Comparison of ENCODE assay signal across 15 cellular contexts in the genomic region with DNA sequence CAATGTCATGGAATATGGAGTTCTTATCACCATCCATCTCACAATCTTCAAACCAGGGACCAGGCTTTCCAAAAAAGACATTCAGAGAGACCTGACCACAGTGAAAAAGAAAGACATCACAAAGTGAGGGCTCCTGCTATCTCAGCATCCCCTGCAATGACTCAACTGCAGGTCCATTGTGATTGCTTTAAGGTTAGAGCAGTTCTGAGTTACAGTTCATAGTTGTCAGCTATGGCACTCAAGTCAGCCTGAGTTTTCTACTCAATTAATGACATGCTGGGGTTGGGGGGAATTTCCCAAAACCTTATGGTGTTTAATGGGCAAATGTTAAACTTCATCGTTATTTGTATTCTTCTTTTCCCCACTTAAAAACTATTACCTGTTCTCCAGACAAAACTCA.
"Had no signal": no experiment of that assay in that cellular context is flagged by ENCODE, and none has a peak within 500 bp of the region (broad histone marks: within the 10 kb centered on the region; RNA-seq: fewer than 3 reads in every experiment).

No MANE protein-coding gene starts in this region.

- H3K4me1 Mint-ChIP-seq: nephron progenitor cell had no signal

- ATAC-seq: esophagus mucosa, heart left ventricle, left colon, left ventricle myocardium superior, upper lobe of right lung had no signal

- H3K27ac Mint-ChIP-seq: nephron progenitor cell had no signal

- DNase-seq: cortex of kidney; dorsolateral prefrontal cortex; effector CD8-positive, alpha-beta T cell; heart left ventricle; hippocampal formation; left colon; left ventricle myocardium superior; mesenchymal stem cell; midbrain; nephron progenitor cell; sigmoid colon; stimulated activated naive CD4-positive, alpha-beta T cell treated with Interleukin-2 at 50 U/mL for 16 hours; testis; upper lobe of right lung had no signal

- H3K4me3 Mint-ChIP-seq: nephron progenitor cell had no signal

- H3K9me3 Mint-ChIP-seq: nephron progenitor cell had no signal
